Comparison of ENCODE assay signal across 8 cellular contexts in genomic region chr18:65628390-65628789, GRCh38.
"Had no signal": no experiment of that assay in that cellular context is flagged by ENCODE, and none has a peak within 500 bp of the region (broad histone marks: within the 10 kb centered on the region; RNA-seq: fewer than 3 reads in every experiment).

No MANE protein-coding gene starts in this region.

- H3K9ac ChIP-seq: GM23248 had no signal

- H2AFZ ChIP-seq: GM23248, GM23338 had no signal

- H3K27ac ChIP-seq: GM23248 had no signal

- DNase-seq: GM23248, GOT3, H7, H9, HCEC 1CT, HFFc6 had no signal

- H3K36me3 ChIP-seq: HAP-1 had no signal

- H3K4me2 ChIP-seq: GM23338 had no signal

- H3K9me3 ChIP-seq: HAP-1 had no signal

- H3K4me3 ChIP-seq: GM23248, GM23338, HAP-1 had no signal
